In the genomic region with DNA sequence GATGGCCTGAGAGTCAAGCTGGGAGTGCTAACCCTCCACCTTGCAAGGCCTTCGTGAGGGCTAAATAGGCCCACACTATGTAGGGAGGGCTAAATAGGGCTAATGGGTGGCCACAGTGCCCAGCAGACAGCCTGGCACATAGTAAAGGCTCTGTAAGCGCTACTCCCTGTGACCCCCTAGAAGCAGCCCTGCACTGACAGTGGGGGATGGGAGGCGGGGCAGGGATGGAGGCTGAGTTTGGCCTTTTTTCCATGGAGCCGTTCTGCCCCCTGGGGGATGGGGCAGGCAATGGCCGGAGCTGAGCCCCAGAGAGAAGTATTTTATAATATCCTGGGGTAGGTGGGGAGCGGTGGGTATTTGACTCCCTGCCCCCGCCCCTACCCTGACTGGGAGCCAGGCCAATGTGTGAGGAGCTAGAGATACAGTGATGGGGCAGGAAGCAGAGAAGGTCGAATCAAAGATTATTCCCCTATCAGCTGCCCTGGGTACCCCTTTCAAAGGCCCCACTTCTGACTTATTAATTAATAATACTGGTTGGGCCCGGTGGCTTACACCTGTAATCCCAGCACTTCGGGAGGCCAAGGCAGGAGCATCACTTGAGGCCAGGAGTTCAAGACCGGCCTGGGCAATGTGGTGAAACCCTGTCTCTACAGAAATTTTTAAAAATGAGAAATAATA, we compare ENCODE assay signal across 8 cellular contexts. TPM values are rescaled to one million over a fixed set of nuclear protein-coding genes. Genes with fewer than 3 reads are reported as not detected.
A peak's percentile ranks its signal among the peaks of the same experiment; 100 is the strongest.
DNase-seq lines count a peak whose midpoint lies in the region; ATAC-seq, FAIRE-seq and TF ChIP-seq lines count a peak whose summit lies in the region.

No MANE protein-coding gene starts in this region.

- no TSS peak for BruUV-seq in MCF 10A (replicated peaks; lab: Mats Ljungman, UMichigan)

- CTCF ChIA-PET in MCF 10A (lab: Yijun Ruan, JAX) = interaction anchor here (0.5 to 3.3 kb wide), 17 partner anchors 9 to 625 kb away, joined by 3 to 24 read pairs (median 3); no protein-coding TSS in a partner anchor

- H3K27ac Mint-ChIP-seq in MCF 10A (ENCODE audit: low read depth, unreplicated experiment) (no peak overlapping the region), T-helper 17 cell (no peak overlapping the region)

- H3K4me3 Mint-ChIP-seq in MCF 10A (ENCODE audit: unreplicated experiment) (no peak overlapping the region), T-helper 17 cell (no peak overlapping the region)

- peaks cover 2% of the 10 kb centered on the region for H3K4me1 ChIP-seq in NT2/D1 (ENCODE audit: insufficient read depth, insufficient read length)
- H3K4me1 ChIP-seq in keratinocyte (ENCODE audit: control insufficient read depth, extremely low read depth, insufficient read depth, low read length) = no peaks in the 10 kb centered on the region

- no peaks in the 10 kb centered on the region for H3K27me3 ChIP-seq in NT2/D1 (ENCODE audit: insufficient read depth, insufficient read length)
- H3K27me3 ChIP-seq in keratinocyte (ENCODE audit: control insufficient read depth, extremely low read depth, insufficient read depth, low read length) = peaks cover 3% of the 10 kb centered on the region

- no peaks in the 10 kb centered on the region for H3K36me3 ChIP-seq in NT2/D1 (ENCODE audit: insufficient read depth, insufficient read length, low read length)
- no peaks in the 10 kb centered on the region for H3K36me3 ChIP-seq in keratinocyte (ENCODE audit: control insufficient read depth in 2 of 2, extremely low read depth in 1 of 2, insufficient read depth in 2 of 2, low read length in 2 of 2)

- TF ChIP-seq CTCF in MCF 10A (IDR thresholded peaks at IDR 0.05; ENCODE audit: unreplicated experiment) = peak; percentile 72
- TF ChIP-seq CTCF in keratinocyte (optimal IDR thresholded peaks at IDR 0.05 in 1 of 3, IDR thresholded peaks at IDR 0.05 in 1 of 3, conservative IDR thresholded peaks at IDR 0.05 in 1 of 3; ENCODE audit: extremely low read depth in 1 of 3, insufficient read depth in 2 of 3, low read length in 3 of 3) = peak; percentile 58 to 84 (median 76)

- FAIRE-seq in GM12892 (lab: Jason Lieb, UNC) (no peak), keratinocyte (lab: Jason Lieb, UNC) (no peak)

- H3K4me2 ChIP-seq in keratinocyte (ENCODE audit: control insufficient read depth, extremely low read depth, insufficient read depth, low read depth, low read length) = no peak overlapping the region

- no peak for TF ChIP-seq POLR2A in GM12892 (IDR thresholded peaks at IDR 0.05; ENCODE audit: low read depth, low read length)

- no peaks in the 10 kb centered on the region for H4K20me1 ChIP-seq in keratinocyte (ENCODE audit: control insufficient read depth, extremely low read depth, insufficient read depth, low read length)

- H3K27me3 Mint-ChIP-seq in MCF 10A (ENCODE audit: insufficient read depth, unreplicated experiment) (peaks cover 54% of the 10 kb centered on the region), T-helper 17 cell (peaks cover 47% of the 10 kb centered on the region)

- peak; percentile 90 for DNase-seq in AG08395 (ENCODE audit: low spot score)
- peak; percentile 68 for DNase-seq in GM12892 (ENCODE audit: insufficient read length)
- peak; percentile 33 for DNase-seq in NT2/D1 (ENCODE audit: low read depth, low spot score)
- peak; percentile 68 for DNase-seq in MCF 10A (ENCODE audit: unreplicated experiment)
- no peak for DNase-seq in keratinocyte (ENCODE audit: low read depth, low spot score)
- DNase-seq in stimulated activated CD8-positive, alpha-beta memory T cell treated with anti-CD3 and anti-CD28 coated beads, Interleukin-4, amount 100 ng/mL, for 48 hours = peak; percentile 67
- no peak for DNase-seq in T-helper 17 cell

- intact Hi-C loops in MCF 10A (cut with micrococcal nuclease) = loop anchor here (1.0 to 10.0 kb wide), 3 partner anchors 226 to 506 kb away; no protein-coding TSS in a partner anchor

- no peak overlapping the region for H3K9ac ChIP-seq in NT2/D1 (ENCODE audit: insufficient read length, low read depth)
- no peak overlapping the region for H3K9ac ChIP-seq in keratinocyte (ENCODE audit: control insufficient read depth, extremely low read depth, insufficient read depth, low read length)

- no peaks in the 10 kb centered on the region for H3K9me3 Mint-ChIP-seq in MCF 10A (ENCODE audit: unreplicated experiment)

- H3K4me3 ChIP-seq in NT2/D1 (ENCODE audit: insufficient read length, low read depth) (no peak overlapping the region), keratinocyte (ENCODE audit: control insufficient read depth in 2 of 3, extremely low read depth in 1 of 3, insufficient read depth in 2 of 3, low read depth in 1 of 3, low read length in 3 of 3) (no peak overlapping the region)

- no peaks in the 10 kb centered on the region for H3K79me2 ChIP-seq in keratinocyte (ENCODE audit: control insufficient read depth, insufficient read depth, low read length)

- H3K9me1 ChIP-seq in keratinocyte (ENCODE audit: control insufficient read depth, extremely low read depth, insufficient read depth, low read length) = no peaks in the 10 kb centered on the region

- POLR2A ChIA-PET in MCF 10A (lab: Yijun Ruan, JAX) = no interaction called here

- ATAC-seq in T-helper 17 cell (no peak), GM21526 (IDR thresholded peaks at IDR 0.05; ENCODE audit: low FRiP score, unreplicated experiment) (no peak)

- dilution Hi-C loops in keratinocyte (cut with MboI; ENCODE audit: extremely low pct_ligation_motif_present, low sequenced_read_pairs) = no loop called here

- no peaks in the 10 kb centered on the region for H3K36me3 Mint-ChIP-seq in MCF 10A (ENCODE audit: insufficient read depth, unreplicated experiment)
- H3K36me3 Mint-ChIP-seq in T-helper 17 cell (ENCODE audit: low read depth) = no peaks in the 10 kb centered on the region

- H3K27ac ChIP-seq in keratinocyte (ENCODE audit: control insufficient read depth, insufficient read depth, low read length) = no peak overlapping the region

- H3K4me1 Mint-ChIP-seq in MCF 10A (ENCODE audit: insufficient read depth, unreplicated experiment) (no peaks in the 10 kb centered on the region), T-helper 17 cell (no peaks in the 10 kb centered on the region)

- H3K9me3 ChIP-seq in NT2/D1 (ENCODE audit: insufficient read depth, low read length) (peaks cover 3% of the 10 kb centered on the region; the same call in 1 of the 2 replicates), keratinocyte (ENCODE audit: control insufficient read depth, low read depth, low read length) (no peaks in the 10 kb centered on the region), T-helper 17 cell (ENCODE audit: control insufficient read depth, low read length, poor library complexity, severe bottlenecking) (no peaks in the 10 kb centered on the region)

- no peak overlapping the region for H2AFZ ChIP-seq in keratinocyte (ENCODE audit: control insufficient read depth, low read length)

RNA-seq across cellular contexts. Expression of gene LACTBL1, which starts 42.3 kb away (rescaled TPM):
- polyA plus RNA-seq in GM12892 (2012; ENCODE audit: missing spikeins) = not detected
- not detected in 2 replicates for total RNA-seq in MCF 10A (2022)
- polyA plus RNA-seq in keratinocyte = not detected in 3 replicates
- not detected for polyA plus RNA-seq in keratinocyte (2011; ENCODE audit: low read depth)
- polyA plus RNA-seq in keratinocyte (2011; cell fraction: cytosol; rRNA removed) = not detected in 2 replicates
- not detected in 2 replicates for polyA plus RNA-seq in keratinocyte (2011; cell fraction: nucleus; rRNA removed)
- polyA plus RNA-seq in keratinocyte (2012; ENCODE audit: low replicate concordance) = not detected in 2 replicates
- polyA minus RNA-seq in keratinocyte = not detected in 3 replicates
- not detected for polyA minus RNA-seq in keratinocyte (2011; cell fraction: cytosol; rRNA and poly(A)+ RNA removed)
- not detected in 2 replicates for polyA minus RNA-seq in keratinocyte (2011; cell fraction: nucleus; rRNA and poly(A)+ RNA removed)
- not detected for total RNA-seq in T-helper 17 cell

Comparison
In these comparisons a context has a peak if more than half of its experiments do, and no peak if none do; other contexts are left out.
1. DNase-seq: peak in AG08395 (single experiment), GM12892 (single experiment), NT2/D1 (single experiment), MCF 10A (single experiment) and stimulated activated CD8-positive, alpha-beta memory T cell treated with anti-CD3 and anti-CD28 coated beads, Interleukin-4, amount 100 ng/mL, for 48 hours (single experiment); none in keratinocyte (single experiment) and T-helper 17 cell (0 of 3).